In the genomic region with DNA sequence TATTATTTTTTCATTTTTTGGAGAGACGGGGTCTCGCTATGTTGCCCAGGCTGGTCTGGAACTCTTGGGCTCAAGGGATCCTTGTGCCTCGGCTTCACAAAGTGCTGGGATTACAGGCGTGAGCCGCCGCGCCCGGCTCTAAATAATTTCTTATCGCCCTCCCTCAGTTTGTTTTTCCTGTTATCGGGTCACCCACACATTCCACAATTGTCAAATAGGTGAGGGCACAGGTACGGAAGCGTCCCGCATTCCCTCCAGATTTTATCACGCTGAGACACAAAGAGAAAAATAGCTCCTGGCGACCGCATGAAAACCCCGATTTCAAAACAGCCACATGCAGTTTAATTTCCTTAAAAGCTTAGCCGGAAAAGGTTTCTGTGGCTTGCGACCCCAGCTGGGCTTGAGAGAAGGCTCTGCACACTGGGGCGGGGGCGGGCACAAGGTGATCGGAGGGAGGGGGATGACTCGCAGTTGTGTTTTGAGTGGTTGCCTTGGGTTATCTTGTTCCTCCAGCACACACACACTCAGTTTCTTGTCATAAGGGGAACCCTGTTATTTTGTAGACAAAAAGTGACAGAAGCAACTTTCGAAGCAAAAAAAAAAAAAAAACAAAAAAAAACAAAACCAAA, we compare ENCODE assay signal across 8 cellular contexts. TPM values are rescaled to one million over a fixed set of nuclear protein-coding genes. Genes with fewer than 3 reads are reported as not detected.
DNase-seq lines count a peak whose midpoint lies in the region; ATAC-seq and TF ChIP-seq lines count a peak whose summit lies in the region.

No MANE protein-coding gene starts in this region.

- peak overlapping the region; percentile 98 for H3K4me3 Mint-ChIP-seq in activated CD4-positive, alpha-beta memory T cell treated with anti-CD3 and anti-CD28 coated beads for 36 hours
- H3K4me3 Mint-ChIP-seq in natural killer cell = peak overlapping the region; percentile 99

- H3K79me2 ChIP-seq in MM.1S (ENCODE audit: low read length) = peaks cover 39% of the 10 kb centered on the region

- H3K4me3 ChIP-seq in MM.1S (ENCODE audit: low read length) (peak overlapping the region; percentile 79), endocrine pancreas (ENCODE audit: control insufficient read depth, insufficient read depth, low read length) (peak overlapping the region; percentile 40)

- H3K27me3 ChIP-seq in MM.1S (replicated peaks; ENCODE audit: insufficient read depth, low read length) (no peaks in the 10 kb centered on the region), endocrine pancreas (ENCODE audit: control insufficient read depth, insufficient read depth, low read length) (no peaks in the 10 kb centered on the region)

- TF ChIP-seq CTCF in MM.1S (IDR thresholded peaks at IDR 0.05; ENCODE audit: low read length) = no peak
- TF ChIP-seq CTCF in natural killer cell (IDR thresholded peaks at IDR 0.05) = no peak

- peaks cover 55% of the 10 kb centered on the region for H3F3A ChIP-seq in MM.1S (ENCODE audit: insufficient read depth, low read length)

- no peaks in the 10 kb centered on the region for H3K9me2 ChIP-seq in MM.1S (replicated peaks; ENCODE audit: insufficient read depth, low read length)

- H4K20me1 ChIP-seq in MM.1S (ENCODE audit: insufficient read depth, low read length) = no peaks in the 10 kb centered on the region

- POLR2A ChIA-PET in activated CD4-positive, alpha-beta memory T cell treated with anti-CD3 and anti-CD28 coated beads for 36 hours (lab: Charles Lee) = interaction anchor here (0.7 to 5.4 kb wide), 15 partner anchors 9 to 180 kb away, joined by 3 to 68 read pairs (median 6); no protein-coding TSS in a partner anchor

- no peaks in the 10 kb centered on the region for H3K27me3 Mint-ChIP-seq in activated CD4-positive, alpha-beta memory T cell treated with anti-CD3 and anti-CD28 coated beads for 36 hours
- no peaks in the 10 kb centered on the region for H3K27me3 Mint-ChIP-seq in natural killer cell (ENCODE audit: low read depth in 2 of 2)

- H3K9me3 ChIP-seq in MM.1S (replicated peaks; ENCODE audit: insufficient read depth, low read length) = no peaks in the 10 kb centered on the region
- H3K9me3 ChIP-seq in endocrine pancreas (ENCODE audit: control insufficient read depth, low read length) = no peaks in the 10 kb centered on the region

- peaks cover 40% of the 10 kb centered on the region for H3K4me1 Mint-ChIP-seq in activated CD4-positive, alpha-beta memory T cell treated with anti-CD3 and anti-CD28 coated beads for 36 hours (ENCODE audit: low read depth)
- peaks cover 62 to 66% of the 10 kb centered on the region in 2 donors for H3K4me1 Mint-ChIP-seq in natural killer cell

- intact Hi-C loops in activated CD4-positive, alpha-beta memory T cell treated with anti-CD3 and anti-CD28 coated beads for 36 hours (cut with micrococcal nuclease) = loop anchor here (1.0 to 5.0 kb wide), 9 partner anchors 34 to 1825 kb away; a partner anchor contains a TSS
- intact Hi-C loops in natural killer cell (cut with micrococcal nuclease) = loop anchor here (1.0 to 10.0 kb wide), 6 partner anchors 71 to 1768 kb away; no protein-coding TSS in a partner anchor

- DNase-seq in ELF-1 (ENCODE audit: low read depth, low spot score) (peak; percentile 69), GOT3 (lab: John Stamatoyannopoulos, UW) (peak; percentile 6), MM.1S (peak; percentile 90), natural killer cell (peak; percentile 63), inferior parietal cortex (ENCODE audit: extremely low spot score) (no peak)
- peak; percentile 94 for DNase-seq in activated CD4-positive, alpha-beta memory T cell treated with anti-CD3 and anti-CD28 coated beads for 36 hours
- peak; percentile 83 for DNase-seq in stimulated activated naive CD8-positive, alpha-beta T cell treated with anti-CD3 and anti-CD28 coated beads, Interleukin-15, Interleukin-2, amounts not matched to agents 100 U/mL and 50 U/mL, for 24 hours

- H2AFZ ChIP-seq in MM.1S (ENCODE audit: low read length) = peak overlapping the region; percentile 58

- H3K36me3 ChIP-seq in MM.1S (replicated peaks; ENCODE audit: insufficient read depth, low read length) (no peaks in the 10 kb centered on the region), endocrine pancreas (ENCODE audit: control insufficient read depth, insufficient read depth, low read length) (no peaks in the 10 kb centered on the region)

- peak overlapping the region; percentile 99 for H3K27ac ChIP-seq in MM.1S (ENCODE audit: low read length)

- H3K9ac ChIP-seq in MM.1S (ENCODE audit: low read length) (peak overlapping the region; percentile 97), endocrine pancreas (ENCODE audit: control insufficient read depth, insufficient read depth, low read length) (no peak overlapping the region)

- no peaks in the 10 kb centered on the region for H3K9me3 Mint-ChIP-seq in activated CD4-positive, alpha-beta memory T cell treated with anti-CD3 and anti-CD28 coated beads for 36 hours
- no peaks in the 10 kb centered on the region for H3K9me3 Mint-ChIP-seq in natural killer cell

- H3K4me1 ChIP-seq in MM.1S (ENCODE audit: low read length) (peaks cover 33% of the 10 kb centered on the region), endocrine pancreas (ENCODE audit: control insufficient read depth, insufficient read depth, low read length) (no peaks in the 10 kb centered on the region)

- H3K36me3 Mint-ChIP-seq in activated CD4-positive, alpha-beta memory T cell treated with anti-CD3 and anti-CD28 coated beads for 36 hours = peaks cover 8% of the 10 kb centered on the region
- no peaks in the 10 kb centered on the region for H3K36me3 Mint-ChIP-seq in natural killer cell

- H3K27ac Mint-ChIP-seq in activated CD4-positive, alpha-beta memory T cell treated with anti-CD3 and anti-CD28 coated beads for 36 hours = peak overlapping the region; percentile 98
- H3K27ac Mint-ChIP-seq in natural killer cell = peak overlapping the region; percentile 98 to 99

- peak overlapping the region; percentile 96 for H3K4me2 ChIP-seq in MM.1S (ENCODE audit: low read depth, low read length)

- CTCF ChIA-PET in activated CD4-positive, alpha-beta memory T cell treated with anti-CD3 and anti-CD28 coated beads for 36 hours (lab: Charles Lee) = interaction anchor here (0.7 to 7.5 kb wide), 19 partner anchors 12 to 1165 kb away, joined by 3 to 164 read pairs (median 4); a partner anchor contains a TSS

- peak; percentile 45 to 74 (median 56) for ATAC-seq in natural killer cell
- ATAC-seq in stimulated activated naive CD8-positive, alpha-beta T cell treated with anti-CD3 and anti-CD28 coated beads, Interleukin-15, Interleukin-2, amounts not matched to agents 100 U/mL and 50 U/mL, for 24 hours = peak; percentile 65

RNA-seq across cellular contexts. Expression of a gene that starts 0.7 kb away (rescaled TPM):
- total RNA-seq in activated CD4-positive, alpha-beta memory T cell treated with anti-CD3 and anti-CD28 coated beads for 36 hours = 10 to 100 TPM; 92.7 to 93.0 TPM
- 100 to 1,000 TPM; 172 to 218 (median 207) TPM for total RNA-seq in natural killer cell
